Comparison of ENCODE assay signal across 26 cellular contexts in the genomic region with DNA sequence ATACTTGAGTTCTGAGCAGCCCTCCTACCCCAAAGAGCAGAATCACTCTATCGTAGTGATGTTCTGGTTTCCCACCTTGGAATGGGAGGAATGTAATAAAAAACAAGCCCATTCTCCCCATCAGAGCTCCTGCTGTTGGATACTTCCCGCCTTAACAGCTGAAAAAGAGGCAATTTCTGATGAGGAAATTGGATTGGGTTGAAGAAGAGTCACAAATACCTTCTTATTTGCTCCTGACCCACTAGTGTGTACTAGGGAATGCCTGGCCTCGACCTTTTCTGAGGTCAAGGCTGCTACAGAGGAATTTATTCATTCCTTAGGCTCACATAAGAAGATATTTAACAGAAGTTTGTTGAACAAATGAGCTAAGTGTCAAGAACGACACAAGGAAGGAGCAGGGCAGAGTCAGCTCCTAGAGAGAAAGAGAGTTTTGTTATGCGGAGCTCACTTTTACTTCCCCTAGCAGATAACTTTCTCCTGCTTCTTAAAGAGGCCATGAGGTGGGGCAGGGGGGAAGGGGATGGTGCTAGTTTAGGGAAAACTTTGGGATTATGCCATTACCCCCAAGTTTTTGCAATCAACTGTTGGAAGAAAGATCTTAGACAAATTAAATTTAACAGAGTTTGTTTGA.
"Had no signal": no experiment of that assay in that cellular context is flagged by ENCODE, and none has a peak within 500 bp of the region (broad histone marks: within the 10 kb centered on the region; RNA-seq: fewer than 3 reads in every experiment).

No MANE protein-coding gene starts in this region.

- H3K9me3 Mint-ChIP-seq: activated T-cell treated with anti-CD3 and anti-CD28 coated beads, Interleukin-2, amount 50 U/mL, for 4 hours; immature natural killer cell; stimulated activated memory B cell treated with anti-CD40 and anti-IgM and Interleukin-4, amounts not matched to agents 10 μg/mL and 1 μg/mL and 100 μg/mL, for 72 hours had no signal

- ATAC-seq: activated T-cell treated with anti-CD3 and anti-CD28 coated beads, Interleukin-2, amount 50 U/mL, for 4 hours; heart left ventricle; natural killer cell treated with Interleukin-12 subunit alpha and Interleukin-12 subunit beta and Interleukin-15 and Interleukin-18, amount 100 ng/mL, for 72 hours; right lobe of liver; stimulated activated memory B cell treated with anti-CD40 and anti-IgM and Interleukin-4, amounts not matched to agents 10 μg/mL and 1 μg/mL and 100 μg/mL, for 72 hours had no signal

- H3K27ac Mint-ChIP-seq: activated naive CD4-positive, alpha-beta T cell treated with anti-CD3 and anti-CD28 coated beads, Interleukin-2, amount 10 ng/mL, durations not matched to agents 7 days and 5 days; immature natural killer cell; natural killer cell treated with Interleukin-12 subunit alpha and Interleukin-12 subunit beta and Interleukin-15 and Interleukin-18, amount 100 ng/mL, for 72 hours; stimulated activated memory B cell treated with anti-CD40 and anti-IgM and Interleukin-4, amounts not matched to agents 10 μg/mL and 1 μg/mL and 100 μg/mL, for 72 hours; T-helper 1 cell treated with Interleukin-12 subunit alpha and Interleukin-12 subunit beta and Interleukin-4 antibody, amounts not matched to agents 30 μg/mL and 1 μg/mL, for 36 hours had no signal

- H3K9ac ChIP-seq: parathyroid adenoma had no signal

- H3K4me3 Mint-ChIP-seq: activated naive CD4-positive, alpha-beta T cell treated with anti-CD3 and anti-CD28 coated beads, Interleukin-2, amount 10 ng/mL, durations not matched to agents 7 days and 5 days; activated T-cell treated with anti-CD3 and anti-CD28 coated beads, Interleukin-2, amount 50 U/mL, for 4 hours; immature natural killer cell; natural killer cell treated with Interleukin-12 subunit alpha and Interleukin-12 subunit beta and Interleukin-15 and Interleukin-18, amount 100 ng/mL, for 72 hours; stimulated activated memory B cell treated with anti-CD40 and anti-IgM and Interleukin-4, amounts not matched to agents 10 μg/mL and 1 μg/mL and 100 μg/mL, for 72 hours; T-helper 1 cell treated with Interleukin-12 subunit alpha and Interleukin-12 subunit beta and Interleukin-4 antibody, amounts not matched to agents 30 μg/mL and 1 μg/mL, for 36 hours had no signal

- H3K27me3 Mint-ChIP-seq: activated naive CD4-positive, alpha-beta T cell treated with anti-CD3 and anti-CD28 coated beads, Interleukin-2, amount 10 ng/mL, durations not matched to agents 7 days and 5 days; stimulated activated memory B cell treated with anti-CD40 and anti-IgM and Interleukin-4, amounts not matched to agents 10 μg/mL and 1 μg/mL and 100 μg/mL, for 72 hours had no signal

- H3K27me3 ChIP-seq: heart left ventricle, right lobe of liver, stomach, suprapubic skin, tibial nerve had no signal

- H3K9me3 ChIP-seq: heart left ventricle, left ventricle myocardium inferior, right lobe of liver, stomach, suprapubic skin, tibial nerve had no signal

- H3K4me1 Mint-ChIP-seq: activated naive CD4-positive, alpha-beta T cell treated with anti-CD3 and anti-CD28 coated beads, Interleukin-2, amount 10 ng/mL, durations not matched to agents 7 days and 5 days had no signal

- H3K36me3 Mint-ChIP-seq: activated naive CD4-positive, alpha-beta T cell treated with anti-CD3 and anti-CD28 coated beads, Interleukin-2, amount 10 ng/mL, durations not matched to agents 7 days and 5 days; immature natural killer cell; stimulated activated memory B cell treated with anti-CD40 and anti-IgM and Interleukin-4, amounts not matched to agents 10 μg/mL and 1 μg/mL and 100 μg/mL, for 72 hours had no signal

- H3K4me3 ChIP-seq: coronary artery, heart left ventricle, left ventricle myocardium inferior, right lobe of liver, skin epidermis, stomach, suprapubic skin, tibial nerve had no signal

- H3K79me2 ChIP-seq: parathyroid adenoma had no signal

- H2AFZ ChIP-seq: parathyroid adenoma had no signal

- H3K27ac ChIP-seq: coronary artery, epithelial cell of prostate, heart left ventricle, left ventricle myocardium inferior, parathyroid adenoma, right lobe of liver, skin epidermis, stomach, suprapubic skin, tibial nerve had no signal

- H3K4me1 ChIP-seq: parathyroid adenoma, right lobe of liver, suprapubic skin had no signal

- DNase-seq: activated CD4-positive, alpha-beta T cell treated with anti-CD3 and anti-CD28 coated beads for 4 hours; activated CD4-positive, alpha-beta T cell treated with anti-CD3 and anti-CD28 coated beads, Interleukin-2, amount 50 U/mL, for 48 hours; activated CD4-positive, CD25-positive, alpha-beta regulatory T cell; activated CD8-positive, alpha-beta memory T cell treated with anti-CD3 and anti-CD28 coated beads, Interleukin-2, amount 50 U/mL, for 48 hours; activated effector memory CD4-positive, alpha-beta T cell treated with anti-CD3 and anti-CD28 coated beads, Interleukin-2, amount 50 U/mL, for 16 hours; activated naive CD4-positive, alpha-beta T cell treated with anti-CD3 and anti-CD28 coated beads, Interleukin-2, amount 10 ng/mL, durations not matched to agents 7 days and 5 days; activated T-cell treated with anti-CD3 and anti-CD28 coated beads, Interleukin-2, amount 50 U/mL, for 4 hours; amygdala; cerebellar nuclear complex; heart left ventricle; immature natural killer cell; kidney glomerular epithelial cell; left ventricle myocardium inferior; nucleus accumbens; right lobe of liver; stimulated activated CD4-positive, alpha-beta T cell treated with anti-CD3 and anti-CD28 coated beads, Interleukin-1b, Interleukin-23, amount 100 ng/mL, for 48 hours; stomach had no signal

- H3K36me3 ChIP-seq: heart left ventricle, left ventricle myocardium inferior, right lobe of liver, stomach, suprapubic skin, tibial nerve had no signal
